Comparison of ENCODE assay signal across 27 cellular contexts in the genomic region with DNA sequence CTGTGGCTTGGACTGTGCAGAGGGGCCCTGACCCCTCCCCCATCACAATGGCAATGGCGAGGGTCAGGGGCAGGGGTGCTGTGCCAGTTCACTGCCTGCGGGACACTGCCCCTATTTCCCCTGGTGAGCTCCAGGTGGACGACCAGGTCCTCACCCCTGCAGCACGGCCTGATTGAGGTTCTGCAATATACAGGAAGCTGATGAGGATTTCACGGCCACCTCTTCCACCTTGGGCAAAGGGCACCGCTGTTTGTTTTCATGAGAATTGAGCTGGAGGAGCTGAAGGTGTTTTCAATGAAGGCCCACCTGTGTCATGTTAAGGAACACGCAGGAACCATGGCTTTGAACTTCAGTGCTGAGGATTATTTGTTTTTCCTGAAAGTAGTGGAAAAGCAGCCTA.
"Had no signal": no experiment of that assay in that cellular context is flagged by ENCODE, and none has a peak within 500 bp of the region (broad histone marks: within the 10 kb centered on the region; RNA-seq: fewer than 3 reads in every experiment).

No MANE protein-coding gene starts in this region.

- H3K4me1 ChIP-seq: colonic mucosa, esophagus squamous epithelium, gastrocnemius medialis, heart left ventricle, left ventricle myocardium inferior, lower lobe of right lung had no signal

- H3K27ac ChIP-seq: colonic mucosa, epithelial cell of prostate, esophagus squamous epithelium, gastrocnemius medialis, heart left ventricle, hepatocyte, left ventricle myocardium inferior, lower lobe of right lung had no signal

- H3K27me3 ChIP-seq: colonic mucosa, esophagus squamous epithelium, gastrocnemius medialis, heart left ventricle, hepatocyte had no signal

- ATAC-seq: effector memory CD8-positive, alpha-beta T cell; esophagus mucosa; gastrocnemius medialis; heart left ventricle; lower lobe of right lung; naive thymus-derived CD4-positive, alpha-beta T cell had no signal

- H3K4me2 ChIP-seq: hepatocyte had no signal

- H3K27me3 Mint-ChIP-seq: dendritic cell treated with granulocyte-macrophage colony-stimulating factor and Interleukin-4, amounts not matched to agents 40 ng/mL and 50 ng/mL, for 4 days had no signal

- H3K4me3 Mint-ChIP-seq: dendritic cell treated with granulocyte-macrophage colony-stimulating factor and Interleukin-4, amounts not matched to agents 40 ng/mL and 50 ng/mL, for 4 days; effector memory CD8-positive, alpha-beta T cell; endodermal cell; immature natural killer cell; mesothelial cell of epicardium; naive thymus-derived CD4-positive, alpha-beta T cell had no signal

- H3K36me3 Mint-ChIP-seq: mesothelial cell of epicardium had no signal

- FAIRE-seq: endometrium, kidney had no signal

- H3K4me3 ChIP-seq: colonic mucosa, esophagus squamous epithelium, gastrocnemius medialis, heart left ventricle, hepatocyte, left ventricle myocardium inferior, lower lobe of right lung had no signal

- H2AFZ ChIP-seq: hepatocyte had no signal

- H3K27ac Mint-ChIP-seq: dendritic cell treated with granulocyte-macrophage colony-stimulating factor and Interleukin-4, amounts not matched to agents 40 ng/mL and 50 ng/mL, for 4 days; endodermal cell; immature natural killer cell; mesothelial cell of epicardium; naive thymus-derived CD4-positive, alpha-beta T cell had no signal

- H3K4me1 Mint-ChIP-seq: endodermal cell; immature natural killer cell; mesothelial cell of epicardium; naive thymus-derived CD4-positive, alpha-beta T cell had no signal

- DNase-seq: colonic mucosa; cortex of kidney; effector CD8-positive, alpha-beta T cell; effector memory CD8-positive, alpha-beta T cell; endodermal cell; erythroblast; esophagus squamous epithelium; foreskin fibroblast; foreskin melanocyte; gastrocnemius medialis; glutamatergic neuron; heart left ventricle; hypothalamus; immature natural killer cell; islet precursor cell; kidney; kidney glomerular epithelial cell; left ventricle myocardium inferior; lower lobe of right lung; mesenchymal stem cell; naive thymus-derived CD4-positive, alpha-beta T cell had no signal

- H3K79me2 ChIP-seq: hepatocyte had no signal

- H3K9me3 ChIP-seq: colonic mucosa, esophagus squamous epithelium, gastrocnemius medialis, left ventricle myocardium inferior, lower lobe of right lung had no signal

- H3K36me3 ChIP-seq: colonic mucosa, esophagus squamous epithelium, gastrocnemius medialis, heart left ventricle, left ventricle myocardium inferior, lower lobe of right lung had no signal
